ENCODE assay signal across 17 cellular contexts in genomic region chr12:2479866-2480510, GRCh38.
DNase-seq lines count a peak whose midpoint lies in the region; ATAC-seq and TF ChIP-seq lines count a peak whose summit lies in the region.
"Had no signal": no experiment of that assay in that cellular context is flagged by ENCODE, and none has a peak within 500 bp of the region (broad histone marks: within the 10 kb centered on the region; RNA-seq: fewer than 3 reads in every experiment).

No MANE protein-coding gene starts in this region.

- WGBS in right lobe of liver (ENCODE audit: insufficient coverage, low coverage, low lambda C conversion rate, missing lambda C conversion rate): 51% methylated on average over 10 of the region's 11 CpGs

- DNase-seq in CD1c-positive myeloid dendritic cell (ENCODE audit: extremely low spot score): peak; percentile 55
- peak; percentile 14 for DNase-seq in MV-4-11 (lab: John Stamatoyannopoulos, UW)
- DNase-seq in coronary artery (ENCODE audit: low spot score): peak; percentile 49
- no peak for DNase-seq in right lobe of liver
- DNase-seq in substantia nigra (lab: John Stamatoyannopoulos, UW): no peak
- DNase-seq in NK-92 treated with Interleukin-12 subunit alpha and Interleukin-12 subunit beta, amount 100 ng/mL, for 24 hours (lab: John Stamatoyannopoulos, UW): no peak
- DNase-seq: ACHN; Calu3; CD4-positive, alpha-beta T cell; DMS 273 treated with DMSO at 0.1 percent for 48 hours; DMS79 treated with DMSO at 0.1 percent for 48 hours; EL; HCEC 1CT; HFFc6 had no signal

- intact Hi-C loops in right lobe of liver (cut with DNase I): no loop called here

- no peaks in the 10 kb centered on the region for H3K4me1 ChIP-seq in right lobe of liver

- no peak overlapping the region for H3K4me3 ChIP-seq in coronary artery
- H3K4me3 ChIP-seq in right lobe of liver: no peak overlapping the region
- H3K4me3 ChIP-seq: BLaER1 treated with 17β-estradiol and CSF1 and Interleukin-3, amounts not matched to agents 10 nM and 100 nM had no signal

- ATAC-seq in right lobe of liver (peak; percentile 23 to 55 (median 52)), HG03457 (IDR thresholded peaks at IDR 0.05; ENCODE audit: unreplicated experiment) (no peak), GM21447 (IDR thresholded peaks at IDR 0.05; ENCODE audit: unreplicated experiment) (no peak)

- H3K36me3 ChIP-seq in right lobe of liver: no peaks in the 10 kb centered on the region
- H3K36me3 ChIP-seq: BLaER1 treated with 17β-estradiol and CSF1 and Interleukin-3, amounts not matched to agents 10 nM and 100 nM had no signal

- H3K27ac ChIP-seq in coronary artery: no peak overlapping the region
- H3K27ac ChIP-seq in right lobe of liver: no peak overlapping the region
- H3K27ac ChIP-seq in substantia nigra (ENCODE audit: low read depth, low read length, poor library complexity, severe bottlenecking): no peak overlapping the region
- H3K27ac ChIP-seq: BLaER1 treated with 17β-estradiol and CSF1 and Interleukin-3, amounts not matched to agents 10 nM and 100 nM had no signal

- TF ChIP-seq POLR2A in right lobe of liver (IDR thresholded peaks at IDR 0.05): no peak

- H3K27me3 ChIP-seq in right lobe of liver: no peaks in the 10 kb centered on the region
- H3K27me3 ChIP-seq: BLaER1 treated with 17β-estradiol and CSF1 and Interleukin-3, amounts not matched to agents 10 nM and 100 nM had no signal

- no peaks in the 10 kb centered on the region for H3K9me3 ChIP-seq in right lobe of liver
- H3K9me3 ChIP-seq: BLaER1 treated with 17β-estradiol and CSF1 and Interleukin-3, amounts not matched to agents 10 nM and 100 nM had no signal

- TF ChIP-seq CTCF in coronary artery (IDR thresholded peaks at IDR 0.05) (no peak), right lobe of liver (IDR thresholded peaks at IDR 0.05) (no peak)

Comparison
In these comparisons a context has a peak if more than half of its experiments do, and no peak if none do; other contexts are left out.
1. DNase-seq: peak in CD1c-positive myeloid dendritic cell (single experiment), MV-4-11 (single experiment) and coronary artery (single experiment); none in right lobe of liver (0 of 3), substantia nigra (0 of 49) and NK-92 treated with Interleukin-12 subunit alpha and Interleukin-12 subunit beta, amount 100 ng/mL, for 24 hours (single experiment).
2. ATAC-seq: peak in right lobe of liver (4 of 4); none in HG03457 (single experiment) and GM21447 (single experiment).